8 cellular contexts compared by ENCODE assay signal in genomic region chr4:139177049-139177887, GRCh38. TPM values are rescaled to one million over a fixed set of nuclear protein-coding genes. Genes with fewer than 3 reads are reported as not detected.
A peak's percentile ranks its signal among the peaks of the same experiment; 100 is the strongest.
DNase-seq lines count a peak whose midpoint lies in the region; ATAC-seq, FAIRE-seq and TF ChIP-seq lines count a peak whose summit lies in the region.

ELF2 (minus strand) TSS chr4:139177218; CDS start chr4:139137701, 39,517 bp downstream.

- WGBS in HUES64, result under 1% methylated on average over 73 of the region's 84 CpGs

- H3K27ac ChIP-seq in HUES64 (ENCODE audit: low read depth, low read length), result peak within 1 kb of the TSS; percentile 98
- peak within 1 kb of the TSS; percentile 65 for H3K27ac ChIP-seq in OCI-LY1 (ENCODE audit: low read depth, low read length, poor library complexity, severe bottlenecking)
- peak within 1 kb of the TSS; percentile 79 for H3K27ac ChIP-seq in endothelial cell of umbilical vein (ENCODE audit: insufficient read depth, low read depth, low read length)

- no peaks in the 10 kb centered on the region for H3F3A ChIP-seq in OCI-LY1 (ENCODE audit: insufficient read depth, low read length)

- peak; percentile 39 for ATAC-seq in GM21515 (IDR thresholded peaks at IDR 0.05; ENCODE audit: unreplicated experiment)

- TF ChIP-seq POLR2A in endothelial cell of umbilical vein (IDR thresholded peaks at IDR 0.05; ENCODE audit: low read depth, low read length), result no peak

- H3K9me3 ChIP-seq in HUES64 (ENCODE audit: insufficient read depth, low read depth, low read length) (no peaks in the 10 kb centered on the region), OCI-LY1 (ENCODE audit: low read length) (no peaks in the 10 kb centered on the region), endothelial cell of umbilical vein (replicated peaks; ENCODE audit: control insufficient read depth, insufficient read depth, low read length) (no peaks in the 10 kb centered on the region)

- peak within 1 kb of the TSS; percentile 48 for H2AFZ ChIP-seq in OCI-LY1 (ENCODE audit: low read length)
- peak within 1 kb of the TSS; percentile 98 for H2AFZ ChIP-seq in endothelial cell of umbilical vein (ENCODE audit: low read depth, low read length)

- DNase-seq in Caki2 (ENCODE audit: low read depth) (peak; percentile 77), activated T-cell treated with anti-CD3 and anti-CD28 coated beads for 1 hour (ENCODE audit: low read depth) (peak; percentile 75), endothelial cell of umbilical vein (ENCODE audit: low read depth, low spot score) (peak; percentile 84), middle frontal gyrus (ENCODE audit: extremely low spot score, low spot score) (peak; percentile 72)
- peak; percentile 70 to 72 for DNase-seq in stimulated activated CD8-positive, alpha-beta memory T cell treated with anti-CD3 and anti-CD28 coated beads, Interleukin-2, amount 100 ng/mL, for 1 hour (ENCODE audit: low read depth in 2 of 2)

- H3K9me2 ChIP-seq in OCI-LY1 (ENCODE audit: low read depth, low read length), result no peaks in the 10 kb centered on the region

- H3K79me2 ChIP-seq in OCI-LY1 (ENCODE audit: insufficient read depth, low read length) (peaks cover 10% of the 10 kb centered on the region; the same call in 1 of the 2 replicates), endothelial cell of umbilical vein (ENCODE audit: control insufficient read depth, insufficient read depth, low read length) (peaks cover 3% of the 10 kb centered on the region)

- in situ Hi-C loops in Caki2 (cut with HindIII; ENCODE audit: low pct_unique_long_range_greater_than_20kb, low sequenced_read_pairs), result no loop called here

- CTCF ChIA-PET in endothelial cell of umbilical vein (lab: Charles Lee), result interaction anchor here (0.9 to 4.0 kb wide), 10 partner anchors 10 to 147 kb away, joined by 3 to 37 read pairs (median 6); partner anchors contain the start of genes NAA15 and NDUFC1

- H3K36me3 ChIP-seq in HUES64 (ENCODE audit: insufficient read depth, low read length) (no peaks in the 10 kb centered on the region), OCI-LY1 (ENCODE audit: insufficient read depth, low read length) (no peaks in the 10 kb centered on the region), endothelial cell of umbilical vein (ENCODE audit: control insufficient read depth in 2 of 2, extremely low read depth in 1 of 2, insufficient read depth in 2 of 2, low read length in 2 of 2) (no peaks in the 10 kb centered on the region)

- BruUV-seq in endothelial cell of umbilical vein (replicated peaks; lab: Mats Ljungman, UMichigan), result no TSS peak

- H3K4me1 ChIP-seq in HUES64 (ENCODE audit: insufficient read depth, low read length), result peaks cover 25% of the 10 kb centered on the region
- peaks cover 28% of the 10 kb centered on the region for H3K4me1 ChIP-seq in OCI-LY1 (ENCODE audit: insufficient read depth, low read length, severe bottlenecking)
- H3K4me1 ChIP-seq in endothelial cell of umbilical vein (ENCODE audit: control insufficient read depth, extremely low read depth, insufficient read depth, low read length), result peaks cover 7% of the 10 kb centered on the region

- peak within 1 kb of the TSS; percentile 88 for H3K4me2 ChIP-seq in OCI-LY1 (ENCODE audit: low read length)
- H3K4me2 ChIP-seq in endothelial cell of umbilical vein (ENCODE audit: insufficient read depth, low read length), result peak within 1 kb of the TSS; percentile 99

- dilution Hi-C loops in endothelial cell of umbilical vein (cut with MboI; ENCODE audit: extremely low pct_ligation_motif_present, low sequenced_read_pairs), result no loop called here

- H3K27me3 ChIP-seq in HUES64 (ENCODE audit: insufficient read depth, low read length) (peaks cover 17% of the 10 kb centered on the region), OCI-LY1 (ENCODE audit: insufficient read depth, low read length) (no peaks in the 10 kb centered on the region), endothelial cell of umbilical vein (ENCODE audit: control insufficient read depth in 2 of 2, insufficient read depth in 2 of 2, low read length in 2 of 2) (no peaks in the 10 kb centered on the region)

- peak within 1 kb of the TSS; percentile 87 for H3K4me3 ChIP-seq in HUES64 (ENCODE audit: low read length)
- peak within 1 kb of the TSS; percentile 74 for H3K4me3 ChIP-seq in OCI-LY1 (ENCODE audit: low read depth, low read length, poor library complexity, severe bottlenecking)
- peak within 1 kb of the TSS; percentile 84 to 93 (median 91) for H3K4me3 ChIP-seq in endothelial cell of umbilical vein (replicated peaks in 1 of 3; ENCODE audit: insufficient read depth in 1 of 3, low read depth in 1 of 3, low read length in 3 of 3)

- H3K9ac ChIP-seq in HUES64 (ENCODE audit: low read depth, low read length), result peak within 1 kb of the TSS; percentile 93
- peak within 1 kb of the TSS; percentile 84 for H3K9ac ChIP-seq in OCI-LY1 (ENCODE audit: low read length)
- H3K9ac ChIP-seq in endothelial cell of umbilical vein (replicated peaks; ENCODE audit: extremely low read depth, insufficient read depth, low read length), result peak within 1 kb of the TSS; percentile 85

- intact Hi-C loops in endothelial cell of umbilical vein (cut with micrococcal nuclease), result loop anchor here (1.0 to 2.0 kb wide), 4 partner anchors 78 to 380 kb away; partner anchors contain the start of genes NOCT and SETD7

- no peaks in the 10 kb centered on the region for H3K9me1 ChIP-seq in endothelial cell of umbilical vein (replicated peaks; ENCODE audit: control insufficient read depth, extremely low read depth, insufficient read depth, low read length)

- FAIRE-seq in endothelial cell of umbilical vein (lab: Jason Lieb, UNC), result peak; percentile 35

- no peaks in the 10 kb centered on the region; the same call in 1 of the 2 replicates for H4K20me1 ChIP-seq in OCI-LY1 (ENCODE audit: insufficient read depth, low read length)
- peaks cover 7% of the 10 kb centered on the region for H4K20me1 ChIP-seq in endothelial cell of umbilical vein (replicated peaks; ENCODE audit: control insufficient read depth, extremely low read depth, insufficient read depth, low read length)

- POLR2A ChIA-PET in endothelial cell of umbilical vein (lab: Charles Lee), result interaction anchor here (0.8 to 1.8 kb wide), 5 partner anchors 93 to 147 kb away, joined by 3 to 7 read pairs (median 3); partner anchors contain the start of gene NAA15

- TF ChIP-seq CTCF in OCI-LY1 (IDR thresholded peaks at IDR 0.05; ENCODE audit: low read length) (no peak), endothelial cell of umbilical vein (IDR thresholded peaks at IDR 0.05; ENCODE audit: extremely low read depth in 1 of 2, insufficient read depth in 1 of 2, low read depth in 1 of 2, low read length in 2 of 2) (no peak)

TF ChIP-seq in endothelial cell of umbilical vein, 7 proteins besides CTCF, POLR2A, EP300 and RAD21:
- no peak for TF ChIP-seq JUN (IDR thresholded peaks at IDR 0.05; ENCODE audit: borderline replicate concordance, insufficient read depth, insufficient read length, low read depth)
- TF ChIP-seq GATA2 (IDR thresholded peaks at IDR 0.05; ENCODE audit: insufficient read depth, insufficient read length, low read depth, low read length), result no peak
- TF ChIP-seq FOS (IDR thresholded peaks at IDR 0.05; ENCODE audit: borderline replicate concordance, insufficient read depth, low read length), result no peak
- TF ChIP-seq, protein P1, sequence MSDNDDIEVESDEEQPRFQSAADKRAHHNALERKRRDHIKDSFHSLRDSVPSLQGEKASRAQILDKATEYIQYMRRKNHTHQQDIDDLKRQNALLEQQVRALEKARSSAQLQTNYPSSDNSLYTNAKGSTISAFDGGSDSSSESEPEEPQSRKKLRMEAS (IDR thresholded peaks at IDR 0.05; ENCODE audit: insufficient read depth, insufficient read length), result no peak
- no peak for TF ChIP-seq POLR2AphosphoS5 (IDR thresholded peaks at IDR 0.05; ENCODE audit: insufficient read depth, low read depth, low read length)
- TF ChIP-seq EZH2 (IDR thresholded peaks at IDR 0.05; ENCODE audit: borderline replicate concordance, low read depth, low read length, severe bottlenecking), result no peak
- no peak for TF ChIP-seq MYC (IDR thresholded peaks at IDR 0.05; ENCODE audit: low read depth, low read length)

RNA-seq across cellular contexts. Expression of gene ELF2, which starts in this region (rescaled TPM):
- total RNA-seq in Caki2 (2014; rRNA removed; shearing (Covaris generic); ENCODE audit: low replicate concordance), result 31.9 and 68.6 TPM in 2 replicates
- 19.0 TPM for polyA plus RNA-seq in HUES64 (2013, experiment 1 of 2)
- polyA plus RNA-seq in HUES64 (2013, experiment 2 of 2), result 25.2 TPM
- 35.1 and 36.1 TPM in 2 replicates for total RNA-seq in endothelial cell of umbilical vein
- 15.1 and 16.4 TPM in 2 replicates for polyA plus RNA-seq in endothelial cell of umbilical vein
- polyA plus RNA-seq in endothelial cell of umbilical vein (2011; cell fraction: cytosol; rRNA removed), result 19.9 and 22.2 TPM in 2 replicates
- 35.3 and 36.0 TPM in 2 replicates for polyA plus RNA-seq in endothelial cell of umbilical vein (2011; cell fraction: nucleus; rRNA removed)
- 18.5 and 21.3 TPM in 2 replicates for polyA plus RNA-seq in endothelial cell of umbilical vein (2012)
- polyA minus RNA-seq in endothelial cell of umbilical vein, result 40.9 and 43.3 TPM in 2 replicates
- polyA minus RNA-seq in endothelial cell of umbilical vein (2011; cell fraction: cytosol; rRNA and poly(A)+ RNA removed), result 30.8 TPM
- 46.9 and 62.0 TPM in 2 replicates for polyA minus RNA-seq in endothelial cell of umbilical vein (2011; cell fraction: nucleus; rRNA and poly(A)+ RNA removed)

Comparison
In these comparisons a context has a peak if more than half of its experiments do, and no peak if none do; other contexts are left out.
1. Peak in every context shown above with its lines: DNase-seq, ATAC-seq, H3K4me3 ChIP-seq and H3K27ac ChIP-seq.